In the genomic region with DNA sequence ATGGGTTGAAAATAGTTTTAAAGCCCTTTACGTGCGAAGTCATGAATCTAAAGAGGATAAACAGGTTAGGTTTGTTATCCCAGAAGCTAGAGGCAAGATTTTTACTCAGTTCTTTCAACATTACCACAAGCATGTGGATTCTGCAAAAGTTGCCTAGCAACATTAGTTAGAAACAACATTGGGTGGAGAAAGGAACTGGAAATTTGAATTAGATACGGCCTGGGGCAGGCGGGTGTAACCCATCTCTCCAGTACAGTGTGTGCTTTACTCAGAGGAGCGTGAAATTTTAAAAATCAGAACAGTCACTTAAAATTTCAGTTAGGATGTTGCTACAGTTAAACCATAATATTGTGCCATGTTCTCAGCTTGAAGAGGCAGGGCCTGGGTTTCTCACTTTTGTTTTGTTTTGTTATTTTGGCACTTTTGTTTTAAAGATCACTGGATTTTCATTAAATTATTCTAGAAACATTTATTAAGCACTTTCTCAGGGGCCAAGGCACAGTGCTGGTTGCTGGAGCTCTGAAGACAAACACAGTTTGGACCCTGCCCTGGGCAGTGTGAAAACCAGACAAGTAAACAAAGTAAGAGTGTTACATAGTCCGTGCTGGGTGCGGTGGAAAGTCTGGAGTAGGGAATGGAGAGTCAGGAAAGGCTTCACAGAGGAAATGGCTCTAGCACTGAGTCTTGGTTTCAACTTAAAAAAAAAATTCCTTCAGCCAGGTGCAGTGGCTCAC, we compare ENCODE assay signal across 1 cellular context.
TF ChIP-seq lines count a peak whose summit lies in the region.

No MANE protein-coding gene starts in this region.

TF ChIP-seq in liver, 16 proteins besides CTCF, POLR2A, EP300 and RAD21 (continued from another document):
- TF ChIP-seq, protein P1, sequence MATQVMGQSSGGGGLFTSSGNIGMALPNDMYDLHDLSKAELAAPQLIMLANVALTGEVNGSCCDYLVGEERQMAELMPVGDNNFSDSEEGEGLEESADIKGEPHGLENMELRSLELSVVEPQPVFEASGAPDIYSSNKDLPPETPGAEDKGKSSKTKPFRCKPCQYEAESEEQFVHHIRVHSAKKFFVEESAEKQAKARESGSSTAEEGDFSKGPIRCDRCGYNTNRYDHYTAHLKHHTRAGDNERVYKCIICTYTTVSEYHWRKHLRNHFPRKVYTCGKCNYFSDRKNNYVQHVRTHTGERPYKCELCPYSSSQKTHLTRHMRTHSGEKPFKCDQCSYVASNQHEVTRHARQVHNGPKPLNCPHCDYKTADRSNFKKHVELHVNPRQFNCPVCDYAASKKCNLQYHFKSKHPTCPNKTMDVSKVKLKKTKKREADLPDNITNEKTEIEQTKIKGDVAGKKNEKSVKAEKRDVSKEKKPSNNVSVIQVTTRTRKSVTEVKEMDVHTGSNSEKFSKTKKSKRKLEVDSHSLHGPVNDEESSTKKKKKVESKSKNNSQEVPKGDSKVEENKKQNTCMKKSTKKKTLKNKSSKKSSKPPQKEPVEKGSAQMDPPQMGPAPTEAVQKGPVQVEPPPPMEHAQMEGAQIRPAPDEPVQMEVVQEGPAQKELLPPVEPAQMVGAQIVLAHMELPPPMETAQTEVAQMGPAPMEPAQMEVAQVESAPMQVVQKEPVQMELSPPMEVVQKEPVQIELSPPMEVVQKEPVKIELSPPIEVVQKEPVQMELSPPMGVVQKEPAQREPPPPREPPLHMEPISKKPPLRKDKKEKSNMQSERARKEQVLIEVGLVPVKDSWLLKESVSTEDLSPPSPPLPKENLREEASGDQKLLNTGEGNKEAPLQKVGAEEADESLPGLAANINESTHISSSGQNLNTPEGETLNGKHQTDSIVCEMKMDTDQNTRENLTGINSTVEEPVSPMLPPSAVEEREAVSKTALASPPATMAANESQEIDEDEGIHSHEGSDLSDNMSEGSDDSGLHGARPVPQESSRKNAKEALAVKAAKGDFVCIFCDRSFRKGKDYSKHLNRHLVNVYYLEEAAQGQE (IDR thresholded peaks at IDR 0.05), result peak; percentile 92
- TF ChIP-seq RXRA (IDR thresholded peaks at IDR 0.05) (peak; percentile 68 to 69), GABPA (IDR thresholded peaks at IDR 0.05 in 1 of 2, conservative IDR thresholded peaks at IDR 0.05 in 1 of 2) (peak in 1 of 2 donors; percentile 56), HNF4G (IDR thresholded peaks at IDR 0.05) (peak; percentile 91), YY1 (IDR thresholded peaks at IDR 0.05) (peak; percentile 84), TAF1 (conservative IDR thresholded peaks at IDR 0.05) (peak; percentile 80), FOXA1 (IDR thresholded peaks at IDR 0.05) (peak; percentile 91), NR2F2 (IDR thresholded peaks at IDR 0.05) (no peak)
